7 cellular contexts compared by ENCODE assay signal in the genomic region with DNA sequence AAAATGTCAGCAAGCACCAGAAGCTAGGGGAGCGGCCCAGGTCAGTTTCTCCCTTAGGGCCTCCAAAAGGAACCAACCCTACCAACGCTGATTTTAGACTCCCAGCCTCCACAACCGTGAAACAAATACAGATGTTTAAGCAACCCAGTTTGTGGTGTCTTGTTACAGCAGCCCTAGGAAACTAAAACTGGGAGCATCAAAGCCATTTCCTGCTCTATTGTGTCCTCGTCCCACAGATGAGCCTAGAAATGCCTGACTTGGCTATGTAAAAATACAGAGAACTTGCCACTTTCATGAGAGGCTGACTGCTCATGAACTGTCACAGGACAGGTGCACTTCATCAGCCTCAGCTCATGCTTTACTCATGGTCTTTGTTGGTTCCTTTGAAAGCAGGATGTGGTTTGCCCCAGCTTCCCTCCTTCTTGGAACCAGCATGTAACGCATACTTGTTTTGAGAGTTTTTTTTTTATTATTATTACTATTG.
A peak's percentile ranks its signal among the peaks of the same experiment; 100 is the strongest.
DNase-seq lines count a peak whose midpoint lies in the region; ATAC-seq and TF ChIP-seq lines count a peak whose summit lies in the region.

No MANE protein-coding gene starts in this region.

- H3K4me2 ChIP-seq in OCI-LY7 (ENCODE audit: low read length): peak overlapping the region; percentile 85

- H4K20me1 ChIP-seq in OCI-LY7 (ENCODE audit: insufficient read depth, low read length): no peaks in the 10 kb centered on the region

- H3K27ac ChIP-seq in OCI-LY7 (ENCODE audit: low read depth, low read length, poor library complexity, severe bottlenecking): peak overlapping the region; percentile 95

- ATAC-seq in GM18873 (IDR thresholded peaks at IDR 0.05; ENCODE audit: low FRiP score, unreplicated experiment) (peak; percentile 87), HG02943 (IDR thresholded peaks at IDR 0.05; ENCODE audit: low read depth, unreplicated experiment) (peak; percentile 78)

- peak overlapping the region; percentile 38 for H3K4me3 ChIP-seq in OCI-LY7 (ENCODE audit: low read depth, low read length, poor library complexity, severe bottlenecking)

- H3K27me3 Mint-ChIP-seq in stimulated activated naive CD8-positive, alpha-beta T cell treated with anti-CD3 and anti-CD28 coated beads, Interleukin-15, Interleukin-2, amounts not matched to agents 100 ng/mL and 50 ng/mL, for 24 hours: no peaks in the 10 kb centered on the region

- H3K4me1 ChIP-seq in OCI-LY7 (ENCODE audit: insufficient read depth, low read length, poor library complexity, severe bottlenecking): peaks cover 68% of the 10 kb centered on the region

- no peak for TF ChIP-seq CTCF in OCI-LY7 (conservative IDR thresholded peaks at IDR 0.05; ENCODE audit: low read length)

- no peaks in the 10 kb centered on the region for H3K9me2 ChIP-seq in OCI-LY7 (ENCODE audit: insufficient read depth, low read length)

- H3K9me3 Mint-ChIP-seq in stimulated activated naive CD8-positive, alpha-beta T cell treated with anti-CD3 and anti-CD28 coated beads, Interleukin-15, Interleukin-2, amounts not matched to agents 100 ng/mL and 50 ng/mL, for 24 hours: peaks cover 6% of the 10 kb centered on the region

- CTCF ChIA-PET in OCI-LY7 (lab: Charles Lee; ENCODE audit: unreplicated experiment): interaction anchor here (0.5 to 1.1 kb wide), 2 partner anchors 72 to 97 kb away, joined by 3 to 6 read pairs; a partner anchor contains a TSS

- H2AFZ ChIP-seq in OCI-LY7 (ENCODE audit: low read length): no peak overlapping the region; the same call in 1 of the 2 replicates

- H3K79me2 ChIP-seq in OCI-LY7 (ENCODE audit: insufficient read depth, low read depth, low read length): no peaks in the 10 kb centered on the region

- H3K27ac Mint-ChIP-seq in stimulated activated naive CD8-positive, alpha-beta T cell treated with anti-CD3 and anti-CD28 coated beads, Interleukin-15, Interleukin-2, amounts not matched to agents 100 ng/mL and 50 ng/mL, for 24 hours: peak overlapping the region; percentile 90

- peak overlapping the region; percentile 44 for H3K4me3 Mint-ChIP-seq in stimulated activated naive CD8-positive, alpha-beta T cell treated with anti-CD3 and anti-CD28 coated beads, Interleukin-15, Interleukin-2, amounts not matched to agents 100 ng/mL and 50 ng/mL, for 24 hours

- peak; percentile 97 for DNase-seq in OCI-LY7 (ENCODE audit: low spot score)
- peak; percentile 34 to 59 for DNase-seq in activated T-helper 1 cell treated with anti-CD3 and anti-CD28 coated beads, Interleukin-2, amount 50 U/mL, for 16 hours (ENCODE audit: low read depth in 1 of 2, low spot score in 1 of 2)
- peak; percentile 71 for DNase-seq in kidney tubule cell (ENCODE audit: low spot score)
- DNase-seq in DMS 273 (lab: John Stamatoyannopoulos, UW; ENCODE audit: unreplicated experiment): no peak

- intact Hi-C loops in OCI-LY7 (cut with micrococcal nuclease; ENCODE audit: unreplicated experiment): loop anchor here (1.0 to 2.0 kb wide), 3 partner anchors 21 to 101 kb away; no protein-coding TSS in a partner anchor

- no peaks in the 10 kb centered on the region for H3K9me3 ChIP-seq in OCI-LY7 (ENCODE audit: low read length)

- no peaks in the 10 kb centered on the region for H3K36me3 Mint-ChIP-seq in stimulated activated naive CD8-positive, alpha-beta T cell treated with anti-CD3 and anti-CD28 coated beads, Interleukin-15, Interleukin-2, amounts not matched to agents 100 ng/mL and 50 ng/mL, for 24 hours (ENCODE audit: low read depth)

- H3K36me3 ChIP-seq in OCI-LY7 (ENCODE audit: insufficient read depth, low read length): no peaks in the 10 kb centered on the region

- H3K4me1 Mint-ChIP-seq in stimulated activated naive CD8-positive, alpha-beta T cell treated with anti-CD3 and anti-CD28 coated beads, Interleukin-15, Interleukin-2, amounts not matched to agents 100 ng/mL and 50 ng/mL, for 24 hours (ENCODE audit: low read depth): peaks cover 73% of the 10 kb centered on the region

- BruUV-seq in OCI-LY7 (replicated peaks; lab: Mats Ljungman, UMichigan): no TSS peak

- POLR2A ChIA-PET in OCI-LY7 (lab: Charles Lee): interaction anchor here (0.6 to 1.6 kb wide), 14 partner anchors 11 to 598 kb away, joined by 3 to 7 read pairs (median 4); a partner anchor contains a TSS
